ENCODE assay signal across 8 cellular contexts in the genomic region with DNA sequence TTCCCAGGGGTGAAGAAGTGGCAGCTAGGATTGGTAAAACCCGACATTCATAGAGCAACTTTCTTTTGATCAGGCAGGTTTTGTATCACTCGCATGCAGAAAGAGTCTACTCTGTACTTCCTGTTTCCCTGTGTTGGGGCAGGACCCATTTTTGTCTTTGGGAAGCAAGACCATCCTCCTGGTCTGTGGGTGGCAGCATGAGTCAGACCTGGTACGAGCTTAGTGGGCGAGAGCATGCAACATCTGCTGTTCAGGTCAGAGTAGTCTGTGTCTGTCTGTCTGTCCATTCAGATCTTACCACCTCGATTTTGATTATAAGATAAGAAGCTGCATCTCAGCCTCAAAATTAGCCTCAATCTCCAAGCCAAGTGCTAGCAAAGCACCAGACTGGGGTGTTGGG.
DNase-seq lines count a peak whose midpoint lies in the region; FAIRE-seq lines count a peak whose summit lies in the region.

No MANE protein-coding gene starts in this region.

- H3K4me1 ChIP-seq in thymus (ENCODE audit: control insufficient read depth, insufficient read depth, low read length): peaks cover 26% of the 10 kb centered on the region

- peak; percentile 77 for DNase-seq in activated CD8-positive, alpha-beta memory T cell treated with anti-CD3 and anti-CD28 coated beads for 24 hours
- DNase-seq in activated CD8-positive, alpha-beta memory T cell treated with anti-CD3 and anti-CD28 coated beads, Interleukin-2, amount 50 U/mL, for 48 hours: no peak
- peak; percentile 47 to 50 for DNase-seq in activated CD4-positive, alpha-beta T cell treated with anti-CD3 and anti-CD28 coated beads for 4 hours
- peak; percentile 36 for DNase-seq in globus pallidus (ENCODE audit: low spot score)
- DNase-seq in SHP77 (lab: John Stamatoyannopoulos, UW): no peak
- no peak for DNase-seq in frontal cortex (ENCODE audit: low spot score in 2 of 2)
- no peak for DNase-seq in NCI-H226

- FAIRE-seq in frontal cortex (lab: Jason Lieb, UNC): no peak

- H3K27me3 ChIP-seq in thymus (ENCODE audit: control insufficient read depth, insufficient read depth): no peaks in the 10 kb centered on the region

- H3K27ac ChIP-seq in thymus (ENCODE audit: low read depth): peak overlapping the region; percentile 47

- no peaks in the 10 kb centered on the region for H3K9me3 ChIP-seq in thymus (ENCODE audit: control insufficient read depth)

- H3K36me3 ChIP-seq in thymus (ENCODE audit: control insufficient read depth, insufficient read depth): no peaks in the 10 kb centered on the region

- no peak overlapping the region for H3K4me3 ChIP-seq in thymus (ENCODE audit: low read length)

- 22% methylated on average over 5 of the region's 5 CpGs for WGBS in thymus

Comparison
In these comparisons a context has a peak if more than half of its experiments do, and no peak if none do; other contexts are left out.
1. DNase-seq: peak in activated CD8-positive, alpha-beta memory T cell treated with anti-CD3 and anti-CD28 coated beads for 24 hours (single experiment), activated CD4-positive, alpha-beta T cell treated with anti-CD3 and anti-CD28 coated beads for 4 hours (2 of 2) and globus pallidus (single experiment); none in activated CD8-positive, alpha-beta memory T cell treated with anti-CD3 and anti-CD28 coated beads, Interleukin-2, amount 50 U/mL, for 48 hours (single experiment), SHP77 (0 of 2), frontal cortex (0 of 2) and NCI-H226 (single experiment).